Comparison of ENCODE assay signal across 8 cellular contexts in the genomic region with DNA sequence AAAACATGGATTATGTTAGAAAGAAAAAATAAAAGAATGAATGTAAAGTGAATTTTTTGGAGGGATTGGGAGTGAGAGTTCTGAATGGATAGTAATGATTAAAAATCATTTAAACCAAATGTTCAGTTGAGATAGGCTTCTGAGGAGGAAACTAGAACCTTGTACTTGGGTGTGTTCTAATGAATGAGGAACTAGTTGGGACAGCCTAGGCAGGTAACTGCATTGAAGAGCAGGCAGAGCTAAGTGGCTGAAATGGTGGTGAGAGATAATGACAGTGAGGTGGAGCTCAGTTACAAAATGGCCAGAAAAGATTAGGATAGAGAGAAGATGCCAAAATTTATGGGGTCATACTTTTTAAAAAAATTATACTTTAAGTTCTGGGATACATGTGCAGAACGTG.
"Had no signal": no experiment of that assay in that cellular context is flagged by ENCODE, and none has a peak within 500 bp of the region (broad histone marks: within the 10 kb centered on the region; RNA-seq: fewer than 3 reads in every experiment).

No MANE protein-coding gene starts in this region.

- H3K4me1 Mint-ChIP-seq: IgD-negative memory B cell had no signal

- H3K4me3 ChIP-seq: K562 had no signal

- H3K27ac ChIP-seq: HL-60 had no signal

- H3K36me3 Mint-ChIP-seq: IgD-negative memory B cell had no signal

- FAIRE-seq: HepG2, HTR-8/SVneo, K562 had no signal

- DNase-seq: IMR-90, KBM-7, KG1 had no signal

- H3K27ac Mint-ChIP-seq: IgD-negative memory B cell had no signal

- ATAC-seq: HepG2, K562 had no signal
